In genomic region chr19:18954094-18954493, GRCh38 we compare ENCODE assay signal across 28 cellular contexts.
"Had no signal": no experiment of that assay in that cellular context is flagged by ENCODE, and none has a peak within 500 bp of the region (broad histone marks: within the 10 kb centered on the region; RNA-seq: fewer than 3 reads in every experiment).

No MANE protein-coding gene starts in this region.

- H3K4me3 ChIP-seq: ascending aorta, cardiac muscle cell had no signal

- FAIRE-seq: TTC549 had no signal

- H3K4me1 ChIP-seq: ascending aorta had no signal

- H3K27ac ChIP-seq: ascending aorta, cardiac muscle cell, VCaP had no signal

- H3K9me3 ChIP-seq: ascending aorta had no signal

- DNase-seq: activated B cell treated with CpG ODN at 0.5 μM for 24 hours; activated CD4-positive, alpha-beta memory T cell treated with anti-CD3 and anti-CD28 coated beads for 36 hours; activated CD4-positive, alpha-beta T cell treated with anti-CD3 and anti-CD28 coated beads for 4 hours; activated CD4-positive, alpha-beta T cell treated with anti-CD3 and anti-CD28 coated beads, Interleukin-2, amount 10 ng/mL, durations not matched to agents 24 days and 14 days; activated CD4-positive, alpha-beta T cell treated with anti-CD3 and anti-CD28 coated beads, Interleukin-2, amount 50 U/mL, for 1 hour; activated CD4-positive, alpha-beta T cell treated with anti-CD3 and anti-CD28 coated beads, Interleukin-2, amount 50 U/mL, for 4 hours; activated CD4-positive, CD25-positive, alpha-beta regulatory T cell treated with anti-CD3 and anti-CD28 coated beads, Interleukin-2, amount 50 U/mL, for 72 hours; activated CD8-positive, alpha-beta memory T cell treated with anti-CD3 and anti-CD28 coated beads, Interleukin-2, amount 50 U/mL, for 4 hours; activated CD8-positive, alpha-beta T cell treated with anti-CD3 and anti-CD28 coated beads for 36 hours; activated effector memory CD4-positive, alpha-beta T cell treated with Interleukin-2 at 50 U/mL for 16 hours; activated gamma-delta T cell; activated naive CD4-positive, alpha-beta T cell treated with anti-CD3 and anti-CD28 coated beads, Interleukin-2, amount 10 ng/mL, durations not matched to agents 7 days and 5 days; activated naive CD4-positive, alpha-beta T cell treated with Interleukin-2 at 50 U/mL for 16 hours; activated naive CD8-positive, alpha-beta T cell treated with anti-CD3 and anti-CD28 coated beads, Interleukin-2, amount 10 ng/mL, durations not matched to agents 7 days and 5 days; activated naive CD8-positive, alpha-beta T cell treated with anti-CD3 and anti-CD28 coated beads, Interleukin-2, amount 50 U/mL, for 24 hours; activated T-cell treated with anti-CD3 and anti-CD28 coated beads, Interleukin-2, amount 50 U/mL, for 24 hours; activated T-cell treated with anti-CD3 and anti-CD28 coated beads, Interleukin-2, amount 50 U/mL, for 48 hours; amygdala; anterior cingulate cortex; caudate nucleus; cerebellar nuclear complex; T-helper 1 cell; T-helper 2 cell; T-helper 9 cell had no signal

- ATAC-seq: activated CD8-positive, alpha-beta T cell treated with anti-CD3 and anti-CD28 coated beads for 36 hours; activated naive CD8-positive, alpha-beta T cell treated with anti-CD3 and anti-CD28 coated beads, Interleukin-2, amount 50 U/mL, for 24 hours had no signal

- H3K27me3 ChIP-seq: ascending aorta, cardiac muscle cell had no signal

- H3K36me3 ChIP-seq: ascending aorta, cardiac muscle cell had no signal
